ENCODE assay signal across 1 cellular context in the genomic region with DNA sequence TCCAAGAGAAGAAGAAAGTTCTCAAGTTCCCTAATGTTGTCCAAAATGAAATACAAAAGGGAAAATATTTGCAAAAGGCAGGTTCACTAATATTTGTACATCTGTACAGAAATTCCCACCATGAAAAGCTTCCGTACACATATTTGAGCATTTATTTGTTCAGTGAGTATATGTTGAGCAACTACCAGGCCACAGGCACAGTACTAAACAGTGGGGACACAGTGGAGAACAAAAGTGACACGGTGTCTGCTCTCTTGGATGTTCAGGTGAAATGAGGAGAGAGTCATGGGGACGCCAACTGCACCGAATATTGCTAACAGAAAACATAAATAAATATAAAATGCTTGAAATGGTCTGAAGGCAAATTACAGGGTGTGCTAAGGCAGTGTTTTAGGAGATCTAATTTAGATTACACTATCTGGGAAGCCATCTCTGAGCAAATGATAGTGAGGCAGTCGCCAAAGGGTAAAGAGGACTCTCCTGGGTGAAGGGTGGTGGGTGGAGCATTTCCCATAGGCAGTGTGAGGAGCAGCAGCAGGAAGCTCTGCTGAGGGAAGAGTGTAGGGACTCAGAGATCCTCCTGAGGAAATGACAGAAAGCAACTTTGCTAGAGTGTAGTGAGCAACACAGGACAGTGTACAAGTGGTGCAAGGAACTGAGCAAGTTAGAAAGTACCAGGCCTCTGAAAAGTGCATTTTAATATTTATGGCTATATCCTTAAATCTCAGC.
TF ChIP-seq lines count a peak whose summit lies in the region.

No MANE protein-coding gene starts in this region.

TF ChIP-seq in A549, 52 proteins besides CTCF, POLR2A, EP300 and RAD21 (continued from another document):
- no peak for TF ChIP-seq MYC (IDR thresholded peaks at IDR 0.05; ENCODE audit: borderline replicate concordance, low read length)
TF ChIP-seq in A549: peak in this region for 0.
